8 cellular contexts compared by ENCODE assay signal in genomic region chr3:66036586-66037061, GRCh38. TPM values are rescaled to one million over a fixed set of nuclear protein-coding genes. Genes with fewer than 3 reads are reported as not detected.
DNase-seq lines count a peak whose midpoint lies in the region; ATAC-seq and TF ChIP-seq lines count a peak whose summit lies in the region.

No MANE protein-coding gene starts in this region.

- peak overlapping the region in 3 of 4 donors; percentile 35 to 66 (median 58) for H3K4me3 Mint-ChIP-seq in CD4-positive, CD25-positive, alpha-beta regulatory T cell
- H3K4me3 Mint-ChIP-seq in T-helper 17 cell, result peak overlapping the region; percentile 76

- WGBS in gastroesophageal sphincter (ENCODE audit: low coverage in 1 of 2), 2 donors, result 79 to 82% methylated on average over 4 to 5 of the region's 8 CpGs
- WGBS in trophoblast cell (ENCODE audit: extremely low coverage, insufficient coverage, insufficient read length), result no CpG with 5 or more reads among the region's 8 CpGs

- no peak for DNase-seq in CD4-positive, CD25-positive, alpha-beta regulatory T cell
- DNase-seq in T-helper 17 cell (no peak), trophoblast cell (peak in 1 of 2 donors; percentile 6), NOMO-1 (lab: John Stamatoyannopoulos, UW; ENCODE audit: unreplicated experiment in 2 of 2) (no peak), hippocampal formation (lab: John Stamatoyannopoulos, UW) (no peak)
- no peak for DNase-seq in activated T-cell treated with anti-CD3 and anti-CD28 coated beads, Interleukin-2, amount 50 U/mL, for 1 hour

- no peak overlapping the region for H4K91ac ChIP-seq in trophoblast cell (ENCODE audit: low read depth, low read length)

- H4K12ac ChIP-seq in trophoblast cell (ENCODE audit: low read depth, low read length), result no peak overlapping the region

- no peaks in the 10 kb centered on the region for H3K36me3 Mint-ChIP-seq in CD4-positive, CD25-positive, alpha-beta regulatory T cell
- H3K36me3 Mint-ChIP-seq in T-helper 17 cell (ENCODE audit: low read depth), result peaks cover 5% of the 10 kb centered on the region

- H3K4me1 ChIP-seq in CD4-positive, CD25-positive, alpha-beta regulatory T cell (ENCODE audit: control insufficient read depth, insufficient read depth, low read length, poor library complexity, severe bottlenecking), result no peaks in the 10 kb centered on the region
- peaks cover 0 to 44% (median 4%) of the 10 kb centered on the region in 3 donors for H3K4me1 ChIP-seq in gastroesophageal sphincter
- peaks cover 16 to 17% of the 10 kb centered on the region in 2 experiments for H3K4me1 ChIP-seq in trophoblast cell (ENCODE audit: control insufficient read depth in 1 of 2, insufficient read depth in 2 of 2, low read length in 2 of 2)

- no peak overlapping the region for H3K23ac ChIP-seq in trophoblast cell (ENCODE audit: low read length)

- no peak for ATAC-seq in CD4-positive, CD25-positive, alpha-beta regulatory T cell (ENCODE audit: low read depth in 2 of 2)
- ATAC-seq in T-helper 17 cell, result no peak
- no peak for ATAC-seq in gastroesophageal sphincter
- ATAC-seq in HG03025 (IDR thresholded peaks at IDR 0.05; ENCODE audit: low FRiP score, unreplicated experiment), result no peak

- no peak overlapping the region for H2BK5ac ChIP-seq in trophoblast cell (ENCODE audit: low read depth, low read length, poor library complexity)

- H2BK120ac ChIP-seq in trophoblast cell (ENCODE audit: insufficient read depth, low read length, poor library complexity), result peak overlapping the region; percentile 1

- peaks cover 14% of the 10 kb centered on the region for H3K79me2 ChIP-seq in trophoblast cell (ENCODE audit: control insufficient read depth, insufficient read depth, low read length, poor library complexity)

- H3K4me1 Mint-ChIP-seq in CD4-positive, CD25-positive, alpha-beta regulatory T cell, result peaks cover 0 to 22% (median 5%) of the 10 kb centered on the region in 4 donors
- peaks cover 10% of the 10 kb centered on the region for H3K4me1 Mint-ChIP-seq in T-helper 17 cell

- no peaks in the 10 kb centered on the region for H3K36me3 ChIP-seq in CD4-positive, CD25-positive, alpha-beta regulatory T cell (ENCODE audit: control insufficient read depth, insufficient read depth, low read length)
- no peaks in the 10 kb centered on the region for H3K36me3 ChIP-seq in gastroesophageal sphincter
- no peaks in the 10 kb centered on the region for H3K36me3 ChIP-seq in trophoblast cell (ENCODE audit: control insufficient read depth in 1 of 2, insufficient read depth in 2 of 2, low read length in 2 of 2)

- no peak overlapping the region for H3K4ac ChIP-seq in trophoblast cell (ENCODE audit: low read depth, low read length)

- no peak for TF ChIP-seq POLR2A in gastroesophageal sphincter (IDR thresholded peaks at IDR 0.05)

- no peaks in the 10 kb centered on the region for H3K9me3 ChIP-seq in CD4-positive, CD25-positive, alpha-beta regulatory T cell (ENCODE audit: control insufficient read depth in 2 of 2, low read length in 2 of 2)
- H3K9me3 ChIP-seq in T-helper 17 cell (ENCODE audit: control insufficient read depth, low read length, poor library complexity, severe bottlenecking) (no peaks in the 10 kb centered on the region), gastroesophageal sphincter (no peaks in the 10 kb centered on the region), trophoblast cell (ENCODE audit: insufficient read depth, low read depth, low read length) (no peaks in the 10 kb centered on the region)

- H2AFZ ChIP-seq in trophoblast cell (ENCODE audit: insufficient read depth, low read length, poor library complexity), result no peak overlapping the region

- no peak overlapping the region for H3K27ac Mint-ChIP-seq in CD4-positive, CD25-positive, alpha-beta regulatory T cell
- H3K27ac Mint-ChIP-seq in T-helper 17 cell, result no peak overlapping the region

- no peak overlapping the region for H3K14ac ChIP-seq in trophoblast cell (ENCODE audit: low read length)

- H3K4me3 ChIP-seq in CD4-positive, CD25-positive, alpha-beta regulatory T cell (ENCODE audit: low read depth, low read length), result no peak overlapping the region
- H3K4me3 ChIP-seq in gastroesophageal sphincter, result peak overlapping the region; percentile 59 to 83
- H3K4me3 ChIP-seq in trophoblast cell (ENCODE audit: low read depth, low read length), result no peak overlapping the region

- H3K18ac ChIP-seq in trophoblast cell (ENCODE audit: low read length), result peak overlapping the region; percentile 13

- peaks cover 4% of the 10 kb centered on the region for H3K27me3 ChIP-seq in CD4-positive, CD25-positive, alpha-beta regulatory T cell (ENCODE audit: control insufficient read depth, insufficient read depth, low read length)
- H3K27me3 ChIP-seq in gastroesophageal sphincter (no peaks in the 10 kb centered on the region), trophoblast cell (ENCODE audit: insufficient read depth, low read length) (no peaks in the 10 kb centered on the region)

- peak overlapping the region; percentile 86 for H3K4me2 ChIP-seq in trophoblast cell (ENCODE audit: low read length)

- TF ChIP-seq EP300 in gastroesophageal sphincter (IDR thresholded peaks at IDR 0.05), result no peak

- H3K27ac ChIP-seq in CD4-positive, CD25-positive, alpha-beta regulatory T cell (ENCODE audit: insufficient read depth, low read length, poor library complexity, severe bottlenecking), result no peak overlapping the region
- peak overlapping the region in 3 of 4 donors; percentile 93 to 96 (median 95) for H3K27ac ChIP-seq in gastroesophageal sphincter
- peak overlapping the region; percentile 80 for H3K27ac ChIP-seq in trophoblast cell (ENCODE audit: low read depth, low read length)

- H3K27me3 Mint-ChIP-seq in CD4-positive, CD25-positive, alpha-beta regulatory T cell, result peaks cover 55% of the 10 kb centered on the region
- peaks cover 69% of the 10 kb centered on the region for H3K27me3 Mint-ChIP-seq in T-helper 17 cell

- H4K8ac ChIP-seq in trophoblast cell (ENCODE audit: low read depth, low read length), result no peak overlapping the region

- peaks cover 0 to 3% (median 0%) of the 10 kb centered on the region in 7 donors for H3K9me3 Mint-ChIP-seq in CD4-positive, CD25-positive, alpha-beta regulatory T cell

- no peak overlapping the region for H2AK5ac ChIP-seq in trophoblast cell (ENCODE audit: low read length)

- H3K79me1 ChIP-seq in trophoblast cell (ENCODE audit: low read length), result peaks cover 26% of the 10 kb centered on the region

- no peak overlapping the region for H3K9ac ChIP-seq in trophoblast cell (ENCODE audit: low read length)

- no peak overlapping the region for H2BK12ac ChIP-seq in trophoblast cell (ENCODE audit: low read length)

- TF ChIP-seq CTCF in gastroesophageal sphincter (IDR thresholded peaks at IDR 0.05), result no peak

RNA-seq across cellular contexts. Expression of gene MAGI1, which starts 2.1 kb away (rescaled TPM):
- 0.44 TPM for total RNA-seq in CD4-positive, CD25-positive, alpha-beta regulatory T cell
- under 1 TPM in 3 of 4 donors, not detected in 1; 0.10 to 0.23 (median 0.15) TPM for polyA plus RNA-seq in CD4-positive, CD25-positive, alpha-beta regulatory T cell
- total RNA-seq in T-helper 17 cell (not detected), gastroesophageal sphincter (10 to 100 TPM; 17.2 to 40.8 (median 28.1) TPM)
- 73.5 and 77.0 TPM in 2 replicates for polyA plus RNA-seq in trophoblast cell (2013)

Comparison
In these comparisons a context has a peak if more than half of its experiments do, and no peak if none do; other contexts are left out.
1. H3K4me3 ChIP-seq: peak in gastroesophageal sphincter (2 of 2); none in CD4-positive, CD25-positive, alpha-beta regulatory T cell (single experiment) and trophoblast cell (single experiment).
2. RNA of gene MAGI1, which starts 2.1 kb away (total RNA-seq): 17.2 to 40.8 TPM in gastroesophageal sphincter; 0.44 TPM in CD4-positive, CD25-positive, alpha-beta regulatory T cell (single experiment) and not detected in T-helper 17 cell; every median in the first group is over 10 times any median in the second.